Comparison of ENCODE assay signal across 8 cellular contexts in genomic region chr7:6530626-6531491, GRCh38. TPM values are rescaled to one million over a fixed set of nuclear protein-coding genes. Genes with fewer than 3 reads are reported as not detected.
A peak's percentile ranks its signal among the peaks of the same experiment; 100 is the strongest.
DNase-seq lines count a peak whose midpoint lies in the region; ATAC-seq, FAIRE-seq and TF ChIP-seq lines count a peak whose summit lies in the region.

No MANE protein-coding gene starts in this region.

- H3K9ac ChIP-seq in HUES64 (ENCODE audit: low read depth, low read length), result peak overlapping the region; percentile 74; the same call in 1 of the 2 replicates

- peak; percentile 34 for ATAC-seq in foreskin keratinocyte

- TF ChIP-seq CTCF in foreskin keratinocyte (conservative IDR thresholded peaks at IDR 0.05), result no peak

- FAIRE-seq in GM12891 (lab: Jason Lieb, UNC), result peak; percentile 47

- H3K27me3 ChIP-seq in HUES64 (ENCODE audit: insufficient read depth, low read length), result peaks cover 96% of the 10 kb centered on the region
- peaks cover 92% of the 10 kb centered on the region for H3K27me3 ChIP-seq in foreskin keratinocyte

- H3K4me1 ChIP-seq in HUES64 (ENCODE audit: insufficient read depth, low read length), result no peaks in the 10 kb centered on the region
- no peaks in the 10 kb centered on the region for H3K4me1 ChIP-seq in foreskin keratinocyte

- H3K27ac ChIP-seq in HUES64 (ENCODE audit: low read depth, low read length) (no peak overlapping the region), foreskin keratinocyte (no peak overlapping the region)

- 2% methylated on average over 74 of the region's 74 CpGs for WGBS in HUES64

- no peak for TF ChIP-seq POLR2A in GM12891 (IDR thresholded peaks at IDR 0.05; ENCODE audit: low read depth, low read length)

- peak overlapping the region; percentile 88 for H3K4me3 ChIP-seq in HUES64 (ENCODE audit: low read length)

- DNase-seq in GM12891 (ENCODE audit: insufficient read length, low spot score) (peak; percentile 71), foreskin keratinocyte (no peak), Kasumi-1 (lab: John Stamatoyannopoulos, UW) (no peak), KG1 (lab: John Stamatoyannopoulos, UW) (no peak), DMS153 treated with DMSO at 0.1 percent for 48 hours (lab: John Stamatoyannopoulos, UW; ENCODE audit: unreplicated experiment) (no peak)
- peak; percentile 77 for DNase-seq in activated CD8-positive, alpha-beta memory T cell treated with anti-CD3 and anti-CD28 coated beads, Interleukin-2, amount 50 U/mL, for 4 hours
- peak in 2 of 3 donors; percentile 24 to 37 for DNase-seq in stimulated activated CD4-positive, alpha-beta T cell treated with anti-CD3 and anti-CD28 coated beads, Interleukin-12 subunit alpha, Interleukin-12 subunit beta, amount 100 ng/mL, for 48 hours (ENCODE audit: low read depth in 2 of 3, low spot score in 1 of 3)

- H3K9me3 ChIP-seq in HUES64 (ENCODE audit: insufficient read depth, low read depth, low read length), result no peaks in the 10 kb centered on the region

- H3K36me3 ChIP-seq in HUES64 (ENCODE audit: insufficient read depth, low read length), result no peaks in the 10 kb centered on the region

TF ChIP-seq in GM12891, 5 proteins besides CTCF, POLR2A, EP300 and RAD21:
- TF ChIP-seq POLR2AphosphoS5 (IDR thresholded peaks at IDR 0.05; ENCODE audit: low read depth, low read length), result no peak
- TF ChIP-seq POU2F2 (IDR thresholded peaks at IDR 0.05; ENCODE audit: low read depth, low read length), result no peak
- TF ChIP-seq PAX5 (IDR thresholded peaks at IDR 0.05; ENCODE audit: insufficient read depth, low read length, severe bottlenecking), result no peak
- no peak for TF ChIP-seq TAF1 (IDR thresholded peaks at IDR 0.05; ENCODE audit: low read depth, low read length)
- TF ChIP-seq SPI1 (IDR thresholded peaks at IDR 0.05; ENCODE audit: low read depth, low read length), result no peak

RNA-seq across cellular contexts. Expression of gene GRID2IP, which starts 20.4 kb away (rescaled TPM):
- polyA plus RNA-seq in GM12891 (2012; ENCODE audit: low read depth, missing spikeins), result 0.03 TPM
- polyA plus RNA-seq in HUES64 (2013, experiment 1 of 2), result 0.25 TPM
- polyA plus RNA-seq in HUES64 (2013, experiment 2 of 2), result 0.63 TPM
- 0.04 and 0.14 TPM in 2 replicates for total RNA-seq in foreskin keratinocyte
- polyA plus RNA-seq in foreskin keratinocyte, result 0.12 TPM in 1 of 2 replicates, not detected in the other

RNA-seq across cellular contexts. Expression of gene ZDHHC4, which starts 46.4 kb away (rescaled TPM):
- polyA plus RNA-seq in GM12891 (2012; ENCODE audit: low read depth, missing spikeins), result 22.3 TPM
- 40.9 TPM for polyA plus RNA-seq in HUES64 (2013, experiment 1 of 2)
- polyA plus RNA-seq in HUES64 (2013, experiment 2 of 2), result 50.8 TPM
- 37.9 and 45.3 TPM in 2 replicates for total RNA-seq in foreskin keratinocyte
- 44.5 and 58.5 TPM in 2 replicates for polyA plus RNA-seq in foreskin keratinocyte

RNA-seq across cellular contexts. Expression of gene KDELR2, which starts 46.9 kb away (rescaled TPM):
- polyA plus RNA-seq in GM12891 (2012; ENCODE audit: low read depth, missing spikeins), result 27.6 TPM
- 64.6 TPM for polyA plus RNA-seq in HUES64 (2013, experiment 1 of 2)
- polyA plus RNA-seq in HUES64 (2013, experiment 2 of 2), result 73.5 TPM
- total RNA-seq in foreskin keratinocyte, result 140 and 157 TPM in 2 replicates
- polyA plus RNA-seq in foreskin keratinocyte, result 112 and 126 TPM in 2 replicates

RNA-seq across cellular contexts. Expression of gene INTS15, which starts 59.0 kb away (rescaled TPM):
- polyA plus RNA-seq in GM12891 (2012; ENCODE audit: low read depth, missing spikeins), result 17.1 TPM
- polyA plus RNA-seq in HUES64 (2013, experiment 1 of 2), result 20.2 TPM
- polyA plus RNA-seq in HUES64 (2013, experiment 2 of 2), result 20.3 TPM
- 19.3 and 19.5 TPM in 2 replicates for total RNA-seq in foreskin keratinocyte
- 19.4 TPM in 2 replicates for polyA plus RNA-seq in foreskin keratinocyte

Comparison
In these comparisons a context has a peak if more than half of its experiments do, and no peak if none do; other contexts are left out.
1. DNase-seq: peak in GM12891 (single experiment), activated CD8-positive, alpha-beta memory T cell treated with anti-CD3 and anti-CD28 coated beads, Interleukin-2, amount 50 U/mL, for 4 hours (single experiment) and stimulated activated CD4-positive, alpha-beta T cell treated with anti-CD3 and anti-CD28 coated beads, Interleukin-12 subunit alpha, Interleukin-12 subunit beta, amount 100 ng/mL, for 48 hours (2 of 3); none in foreskin keratinocyte (0 of 2), Kasumi-1 (0 of 2), KG1 (single experiment) and DMS153 treated with DMSO at 0.1 percent for 48 hours (single experiment).